Comparison of ENCODE assay signal across 8 cellular contexts in the genomic region with DNA sequence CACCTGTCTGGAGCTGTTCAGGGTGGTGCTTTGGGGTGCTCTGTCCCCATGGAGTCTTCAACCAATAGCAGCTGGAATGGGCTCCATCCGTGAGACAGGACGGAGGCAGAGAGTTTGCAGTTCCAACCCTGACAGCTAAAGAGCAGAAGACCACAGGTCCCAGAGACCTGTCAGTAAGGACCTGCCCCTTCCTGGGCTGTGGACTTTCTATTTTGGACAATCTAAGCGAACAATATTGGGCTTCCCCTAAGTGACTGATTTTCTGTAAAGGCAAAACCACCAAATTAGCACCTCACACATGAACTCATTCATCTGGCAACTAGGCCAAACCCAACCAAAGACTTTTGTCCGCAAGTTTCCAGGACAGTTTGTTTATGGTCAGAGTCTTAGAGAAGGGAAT. TPM values are rescaled to one million over a fixed set of nuclear protein-coding genes. Genes with fewer than 3 reads are reported as not detected.
"Had no signal": no experiment of that assay in that cellular context is flagged by ENCODE, and none has a peak within 500 bp of the region (broad histone marks: within the 10 kb centered on the region; RNA-seq: fewer than 3 reads in every experiment).

No MANE protein-coding gene starts in this region.

RNA-seq across cellular contexts. Expression of a gene that starts 50.5 kb away (rescaled TPM):
- total RNA-seq: stomach, subcutaneous adipose tissue, temporal lobe, thoracic aorta, transverse colon, upper lobe of right lung, urinary bladder, vagina had no signal
- polyA plus RNA-seq: stomach had no signal
